Comparison of ENCODE assay signal across 15 cellular contexts in the genomic region with DNA sequence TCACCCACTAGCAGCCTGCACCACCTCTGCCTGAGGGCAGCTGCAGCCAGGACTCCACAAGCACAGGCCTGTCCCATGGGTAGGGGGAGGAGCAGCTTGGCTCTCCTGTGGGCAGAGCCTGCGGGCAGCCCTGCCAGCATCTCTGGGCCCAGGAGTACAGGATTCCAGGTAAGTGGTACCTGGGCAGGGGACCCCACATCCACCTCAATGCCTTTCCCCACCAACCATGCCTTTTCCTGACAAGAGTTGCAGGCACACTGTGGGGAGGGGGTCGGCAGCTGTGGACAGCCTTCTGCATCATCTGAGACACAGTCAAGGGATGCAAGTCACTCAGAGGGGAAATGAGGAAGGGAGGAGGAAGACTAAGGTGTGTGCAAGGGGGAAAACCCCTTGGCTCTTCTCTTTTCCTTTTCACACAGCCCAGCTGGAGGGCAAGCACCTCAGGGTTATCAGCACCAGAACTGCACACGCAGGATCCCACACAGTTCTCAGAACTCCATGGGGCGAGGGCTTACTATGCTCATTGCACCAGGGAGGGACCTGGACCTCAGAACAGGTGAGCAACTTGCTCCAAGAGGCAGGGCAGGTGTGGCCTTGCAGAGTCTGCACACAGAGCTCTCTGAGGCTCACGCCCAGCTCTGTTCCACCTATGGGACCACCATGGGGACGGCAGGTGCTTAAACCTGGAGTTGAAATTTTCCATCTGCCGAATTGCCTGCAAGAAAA. TPM values are rescaled to one million over a fixed set of nuclear protein-coding genes. Genes with fewer than 3 reads are reported as not detected.
DNase-seq lines count a peak whose midpoint lies in the region; ATAC-seq and TF ChIP-seq lines count a peak whose summit lies in the region.
"Had no signal": no experiment of that assay in that cellular context is flagged by ENCODE, and none has a peak within 500 bp of the region (broad histone marks: within the 10 kb centered on the region; RNA-seq: fewer than 3 reads in every experiment).

No MANE protein-coding gene starts in this region.

- ATAC-seq in central memory CD8-positive, alpha-beta T cell (replicated peaks; ENCODE audit: extremely low read depth, poor library complexity, severe bottlenecking), result no peak
- ATAC-seq in left colon, result no peak

- TF ChIP-seq EP300 in stomach (IDR thresholded peaks at IDR 0.05), result no peak

- H3K27me3 ChIP-seq in Loucy (ENCODE audit: insufficient read depth, low read length, poor library complexity, severe bottlenecking) (no peaks in the 10 kb centered on the region), stomach (no peaks in the 10 kb centered on the region)
- H3K27me3 ChIP-seq: MG63 had no signal

- H3K9ac ChIP-seq in Loucy (ENCODE audit: low read depth, low read length, poor library complexity, severe bottlenecking), result peak overlapping the region; percentile 79
- H3K9ac ChIP-seq: parathyroid adenoma had no signal

- H3K36me3 Mint-ChIP-seq in activated T-cell treated with anti-CD3 and anti-CD28 coated beads, Interleukin-2, amount 50 U/mL, for 24 hours (ENCODE audit: low read depth), result no peaks in the 10 kb centered on the region
- H3K36me3 Mint-ChIP-seq in central memory CD8-positive, alpha-beta T cell (ENCODE audit: insufficient read depth), result peaks cover 3% of the 10 kb centered on the region

- peak; percentile 43 for DNase-seq in activated T-cell treated with anti-CD3 and anti-CD28 coated beads, Interleukin-2, amount 50 U/mL, for 24 hours
- DNase-seq in activated T-cell treated with anti-CD3 and anti-CD28 coated beads for 4 hours (no peak), stomach (peak; percentile 8), RWPE1 (ENCODE audit: low spot score) (no peak), GF-D8 (lab: John Stamatoyannopoulos, UW) (no peak), left colon (no peak)
- DNase-seq in central memory CD8-positive, alpha-beta T cell (ENCODE audit: low spot score in 2 of 2), result no peak
- DNase-seq: Calu3; effector CD8-positive, alpha-beta T cell; MG63; NCI-H2029; NCI-H69 had no signal

- H3K4me1 ChIP-seq in Loucy (ENCODE audit: insufficient read depth, low read length, poor library complexity, severe bottlenecking) (peaks cover 60% of the 10 kb centered on the region), stomach (no peaks in the 10 kb centered on the region)
- H3K4me1 ChIP-seq: parathyroid adenoma had no signal

- peaks cover 23% of the 10 kb centered on the region for H3K4me1 Mint-ChIP-seq in activated T-cell treated with anti-CD3 and anti-CD28 coated beads, Interleukin-2, amount 50 U/mL, for 24 hours (ENCODE audit: low read depth)
- H3K4me1 Mint-ChIP-seq in central memory CD8-positive, alpha-beta T cell, result peaks cover 32% of the 10 kb centered on the region

- H4K20me1 ChIP-seq in Loucy (ENCODE audit: insufficient read depth, low read length, poor library complexity, severe bottlenecking), result no peaks in the 10 kb centered on the region

- no peaks in the 10 kb centered on the region for H3F3A ChIP-seq in Loucy (ENCODE audit: low read depth)

- WGBS in stomach, 5 donors, result 76 to 84% (median 77%) methylated on average over 6 to 7 of the region's 7 CpGs

- H3K27ac ChIP-seq in stomach (no peak overlapping the region), RWPE1 (no peak overlapping the region)
- H3K27ac ChIP-seq: parathyroid adenoma had no signal

- POLR2A ChIA-PET in RWPE1 (lab: Yijun Ruan, JAX; ENCODE audit: low non-redundant PET), result no interaction called here

- H2AFZ ChIP-seq in Loucy (ENCODE audit: low read length), result no peak overlapping the region
- H2AFZ ChIP-seq: parathyroid adenoma had no signal

- TF ChIP-seq POLR2A in stomach (IDR thresholded peaks at IDR 0.05), result no peak

- no peak overlapping the region for H3K27ac Mint-ChIP-seq in activated T-cell treated with anti-CD3 and anti-CD28 coated beads, Interleukin-2, amount 50 U/mL, for 24 hours
- peak overlapping the region; percentile 83 for H3K27ac Mint-ChIP-seq in central memory CD8-positive, alpha-beta T cell (ENCODE audit: low read depth)

- TF ChIP-seq CTCF in Loucy (conservative IDR thresholded peaks at IDR 0.05; ENCODE audit: low read length) (no peak), stomach (IDR thresholded peaks at IDR 0.05) (no peak), RWPE1 (conservative IDR thresholded peaks at IDR 0.05; ENCODE audit: low read depth) (no peak)

- no peak overlapping the region for H3K4me3 Mint-ChIP-seq in activated T-cell treated with anti-CD3 and anti-CD28 coated beads, Interleukin-2, amount 50 U/mL, for 24 hours
- no peak overlapping the region for H3K4me3 Mint-ChIP-seq in central memory CD8-positive, alpha-beta T cell

- H3K4me2 ChIP-seq in Loucy (ENCODE audit: low read depth, low read length, poor library complexity, severe bottlenecking), result peak overlapping the region; percentile 81

- CTCF ChIA-PET in RWPE1 (lab: Yijun Ruan, JAX), result no interaction called here

- no peaks in the 10 kb centered on the region for H3K27me3 Mint-ChIP-seq in activated T-cell treated with anti-CD3 and anti-CD28 coated beads, Interleukin-2, amount 50 U/mL, for 24 hours
- H3K27me3 Mint-ChIP-seq in central memory CD8-positive, alpha-beta T cell, result no peaks in the 10 kb centered on the region

- intact Hi-C loops in stomach (cut with DNase I; ENCODE audit: low total_unique reads), result no loop called here
- intact Hi-C loops in left colon (cut with DNase I, micrococcal nuclease), result no loop called here

- no peaks in the 10 kb centered on the region for H3K9me2 ChIP-seq in Loucy (replicated peaks; ENCODE audit: low read depth, low read length)

- no peaks in the 10 kb centered on the region for H3K36me3 ChIP-seq in Loucy (ENCODE audit: insufficient read depth, low read length)
- H3K36me3 ChIP-seq in stomach, result no peaks in the 10 kb centered on the region
- H3K36me3 ChIP-seq: MG63 had no signal

- peaks cover 27% of the 10 kb centered on the region for H3K79me2 ChIP-seq in Loucy (ENCODE audit: insufficient read depth, low read length)
- H3K79me2 ChIP-seq: parathyroid adenoma had no signal

- H3K4me3 ChIP-seq in Loucy (ENCODE audit: low read length, poor library complexity, severe bottlenecking) (peak overlapping the region; percentile 67), stomach (no peak overlapping the region)
- H3K4me3 ChIP-seq: MG63 had no signal

- no peaks in the 10 kb centered on the region for H3K9me3 Mint-ChIP-seq in activated T-cell treated with anti-CD3 and anti-CD28 coated beads, Interleukin-2, amount 50 U/mL, for 24 hours
- no peaks in the 10 kb centered on the region for H3K9me3 Mint-ChIP-seq in central memory CD8-positive, alpha-beta T cell

- H3K9me3 ChIP-seq in Loucy (ENCODE audit: insufficient read depth, low read depth, low read length) (no peaks in the 10 kb centered on the region), stomach (no peaks in the 10 kb centered on the region)
- H3K9me3 ChIP-seq: MG63 had no signal

RNA-seq across cellular contexts. Expression of gene ANTXRL, which starts 16.5 kb away (rescaled TPM):
- total RNA-seq in stomach (not detected), left colon (not detected)
- polyA plus RNA-seq in stomach, result not detected
- total RNA-seq: Calu3; T-helper 1 cell treated with Interleukin-12 subunit alpha and Interleukin-12 subunit beta and Interleukin-4 antibody, amounts not matched to agents 30 ng/mL and 1 ng/mL, for 36 hours had no signal

Comparison
In these comparisons a context has a peak if more than half of its experiments do, and no peak if none do; other contexts are left out.
1. DNase-seq: peak in activated T-cell treated with anti-CD3 and anti-CD28 coated beads, Interleukin-2, amount 50 U/mL, for 24 hours (single experiment) and stomach (single experiment); none in activated T-cell treated with anti-CD3 and anti-CD28 coated beads for 4 hours (single experiment), central memory CD8-positive, alpha-beta T cell (0 of 2), RWPE1 (single experiment), GF-D8 (single experiment) and left colon (0 of 2).